Comparison of ENCODE assay signal across 8 cellular contexts in the genomic region with DNA sequence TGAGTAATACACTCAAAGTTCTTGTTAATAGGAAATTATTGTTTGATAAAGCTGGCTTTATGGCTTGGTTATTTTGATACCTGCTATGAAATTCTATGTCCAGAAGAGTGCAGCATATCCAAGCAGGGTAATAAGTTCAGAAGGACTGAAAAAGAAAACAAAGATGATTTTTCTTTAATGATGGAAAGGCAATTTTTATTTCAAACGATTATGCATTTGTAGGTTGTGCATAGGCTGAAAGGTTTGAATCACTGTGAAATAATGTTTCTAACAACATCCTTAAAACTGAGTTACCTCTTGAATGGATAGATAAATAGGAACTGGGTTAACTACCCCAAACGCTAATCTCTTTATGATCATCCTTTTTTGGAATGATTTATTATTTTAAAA. TPM values are rescaled to one million over a fixed set of nuclear protein-coding genes. Genes with fewer than 3 reads are reported as not detected.
A peak's percentile ranks its signal among the peaks of the same experiment; 100 is the strongest.
DNase-seq lines count a peak whose midpoint lies in the region; ATAC-seq and TF ChIP-seq lines count a peak whose summit lies in the region.

No MANE protein-coding gene starts in this region.

- CTCF ChIA-PET in activated CD4-positive, alpha-beta memory T cell treated with anti-CD3 and anti-CD28 coated beads for 36 hours (lab: Charles Lee): interaction anchor here (0.7 to 1.5 kb wide), 7 partner anchors 17 to 505 kb away, joined by 3 to 10 read pairs (median 4); no protein-coding TSS in a partner anchor

- no peak for TF ChIP-seq POLR2A in testis (IDR thresholded peaks at IDR 0.05)

- peak; percentile 66 for DNase-seq in DMS 273 (lab: John Stamatoyannopoulos, UW; ENCODE audit: unreplicated experiment)
- peak; percentile 54 for DNase-seq in KBM-7
- DNase-seq in activated CD4-positive, alpha-beta memory T cell treated with anti-CD3 and anti-CD28 coated beads for 36 hours: no peak
- DNase-seq in testis: no peak
- DNase-seq in G401 (ENCODE audit: low spot score): no peak

- H3K4me1 ChIP-seq in iPS-18a (ENCODE audit: control insufficient read depth, low read depth, low read length) (peaks cover 15% of the 10 kb centered on the region), testis (peaks cover 5% of the 10 kb centered on the region)

- TF ChIP-seq CTCF in testis (IDR thresholded peaks at IDR 0.05): no peak

- H3K27me3 ChIP-seq in iPS-18a (ENCODE audit: control insufficient read depth, insufficient read depth, low read length): peaks cover 50% of the 10 kb centered on the region
- H3K27me3 ChIP-seq in testis: no peaks in the 10 kb centered on the region

- peaks cover 29% of the 10 kb centered on the region for H3K4me1 Mint-ChIP-seq in activated CD4-positive, alpha-beta memory T cell treated with anti-CD3 and anti-CD28 coated beads for 36 hours (ENCODE audit: low read depth)

- peak overlapping the region; percentile 93 for H3K27ac Mint-ChIP-seq in activated CD4-positive, alpha-beta memory T cell treated with anti-CD3 and anti-CD28 coated beads for 36 hours

- in situ Hi-C loops in KBM-7 (cut with MboI; ENCODE audit: low pct_unique_long_range_greater_than_20kb, low sequenced_read_pairs) (no loop called here), G401 (cut with HindIII; ENCODE audit: low sequenced_read_pairs) (no loop called here)

- H3K27me3 Mint-ChIP-seq in activated CD4-positive, alpha-beta memory T cell treated with anti-CD3 and anti-CD28 coated beads for 36 hours: no peaks in the 10 kb centered on the region

- intact Hi-C loops in activated CD4-positive, alpha-beta memory T cell treated with anti-CD3 and anti-CD28 coated beads for 36 hours (cut with micrococcal nuclease): loop anchor here (5.0 to 10.0 kb wide), 2 partner anchors 509 to 1746 kb away; a partner anchor contains a TSS
- intact Hi-C loops in testis (cut with DNase I; ENCODE audit: low total_unique reads): no loop called here

- H3K4me3 ChIP-seq in iPS-18a (ENCODE audit: low read length) (peak overlapping the region; percentile 82), testis (peak overlapping the region; percentile 78 to 86)

- ATAC-seq in GM19395 (IDR thresholded peaks at IDR 0.05; ENCODE audit: unreplicated experiment): no peak
- no peak for ATAC-seq in HG03439 (IDR thresholded peaks at IDR 0.05; ENCODE audit: unreplicated experiment)

- peaks cover 2% of the 10 kb centered on the region for H3K36me3 Mint-ChIP-seq in activated CD4-positive, alpha-beta memory T cell treated with anti-CD3 and anti-CD28 coated beads for 36 hours

- no peaks in the 10 kb centered on the region for H3K9me3 Mint-ChIP-seq in activated CD4-positive, alpha-beta memory T cell treated with anti-CD3 and anti-CD28 coated beads for 36 hours

- POLR2A ChIA-PET in activated CD4-positive, alpha-beta memory T cell treated with anti-CD3 and anti-CD28 coated beads for 36 hours (lab: Charles Lee): interaction anchor here (0.8 to 2.1 kb wide), 7 partner anchors 9 to 1983 kb away, joined by 3 to 20 read pairs (median 3); a partner anchor contains a TSS

- no peaks in the 10 kb centered on the region for H3K36me3 ChIP-seq in iPS-18a (ENCODE audit: control insufficient read depth, low read depth, low read length)
- no peaks in the 10 kb centered on the region for H3K36me3 ChIP-seq in testis (ENCODE audit: low read depth, missing control alignments)

- H3K4me3 Mint-ChIP-seq in activated CD4-positive, alpha-beta memory T cell treated with anti-CD3 and anti-CD28 coated beads for 36 hours: peak overlapping the region; percentile 94

- no peaks in the 10 kb centered on the region for H3K9me3 ChIP-seq in iPS-18a (ENCODE audit: control insufficient read depth, low read depth, low read length)
- no peaks in the 10 kb centered on the region for H3K9me3 ChIP-seq in testis

- WGBS in testis, 2 donors: 33 to 40% methylated on average over 2 of the region's 2 CpGs

- no peak overlapping the region for H3K9ac ChIP-seq in iPS-18a (ENCODE audit: low read length)

- no peak overlapping the region for H3K27ac ChIP-seq in iPS-18a (ENCODE audit: low read length)
- H3K27ac ChIP-seq in testis: peak overlapping the region in 1 of 2 donors; percentile 92

RNA-seq across cellular contexts. Expression of a gene that starts 1.4 kb away (rescaled TPM):
- total RNA-seq in activated CD4-positive, alpha-beta memory T cell treated with anti-CD3 and anti-CD28 coated beads for 36 hours: 10 to 100 TPM; 21.8 to 23.9 TPM
- total RNA-seq in testis: 10 to 100 TPM; 12.8 to 21.1 TPM
- polyA plus RNA-seq in testis (ENCODE audit: insufficient read depth, low read depth, low replicate concordance): 15.0 TPM
- not detected in 2 replicates for total RNA-seq in G401 (2014; rRNA removed; shearing (Covaris generic))

Comparison
In these comparisons a context has a peak if more than half of its experiments do, and no peak if none do; other contexts are left out.
1. DNase-seq: peak in DMS 273 (single experiment) and KBM-7 (single experiment); none in activated CD4-positive, alpha-beta memory T cell treated with anti-CD3 and anti-CD28 coated beads for 36 hours (single experiment), testis (single experiment) and G401 (single experiment).
2. RNA of a gene that starts 1.4 kb away (total RNA-seq): 21.8 to 23.9 TPM in activated CD4-positive, alpha-beta memory T cell treated with anti-CD3 and anti-CD28 coated beads for 36 hours and 12.8 to 21.1 TPM in testis; not detected in G401; every median in the first group is over 10 times any median in the second.